ENCODE assay signal across 15 cellular contexts in genomic region chr16:12500771-12501170, GRCh38.
DNase-seq lines count a peak whose midpoint lies in the region; ATAC-seq, FAIRE-seq and TF ChIP-seq lines count a peak whose summit lies in the region.
"Had no signal": no experiment of that assay in that cellular context is flagged by ENCODE, and none has a peak within 500 bp of the region (broad histone marks: within the 10 kb centered on the region; RNA-seq: fewer than 3 reads in every experiment).

No MANE protein-coding gene starts in this region.

- DNase-seq in activated naive CD8-positive, alpha-beta T cell treated with anti-CD3 and anti-CD28 coated beads, Interleukin-2, amount 10 ng/mL, durations not matched to agents 7 days and 5 days = no peak
- DNase-seq in activated naive CD8-positive, alpha-beta T cell treated with anti-CD3 and anti-CD28 coated beads for 36 hours = no peak
- peak; percentile 19 for DNase-seq in NCI-H2029 treated with DMSO at 0.1 percent for 48 hours (lab: John Stamatoyannopoulos, UW)
- DNase-seq in colonic mucosa = peak; percentile 75
- DNase-seq in small intestine = peak; percentile 95
- DNase-seq in GM23338 (ENCODE audit: low spot score) = no peak
- no peak for DNase-seq in GF-D8 (lab: John Stamatoyannopoulos, UW)
- DNase-seq in H54 (ENCODE audit: insufficient read length, low spot score) = no peak
- DNase-seq: effector CD8-positive, alpha-beta T cell; Kasumi-1; left cardiac atrium; NCI-H526; occipital lobe; stimulated activated naive CD4-positive, alpha-beta T cell treated with Interleukin-2 at 50 U/mL for 16 hours had no signal

- no peak overlapping the region for H2AFZ ChIP-seq in GM23338

- POLR2A ChIA-PET in activated naive CD8-positive, alpha-beta T cell treated with anti-CD3 and anti-CD28 coated beads, Interleukin-2, amount 10 ng/mL, durations not matched to agents 7 days and 5 days (lab: Charles Lee) = interaction anchor here (0.6 kb wide), 1 partner anchor 33 kb away, joined by 3 read pairs; no protein-coding TSS in a partner anchor

- H3K9me3 Mint-ChIP-seq in activated naive CD8-positive, alpha-beta T cell treated with anti-CD3 and anti-CD28 coated beads, Interleukin-2, amount 10 ng/mL, durations not matched to agents 7 days and 5 days = no peaks in the 10 kb centered on the region
- H3K9me3 Mint-ChIP-seq in activated naive CD8-positive, alpha-beta T cell treated with anti-CD3 and anti-CD28 coated beads for 36 hours = no peaks in the 10 kb centered on the region
- H3K9me3 Mint-ChIP-seq in GM23338 = no peaks in the 10 kb centered on the region

- ATAC-seq in activated naive CD8-positive, alpha-beta T cell treated with anti-CD3 and anti-CD28 coated beads, Interleukin-2, amount 10 ng/mL, durations not matched to agents 7 days and 5 days (ENCODE audit: low read depth) = no peak
- no peak for ATAC-seq in GM23338

- H3K27ac Mint-ChIP-seq in activated naive CD8-positive, alpha-beta T cell treated with anti-CD3 and anti-CD28 coated beads, Interleukin-2, amount 10 ng/mL, durations not matched to agents 7 days and 5 days = peak overlapping the region; percentile 22
- H3K27ac Mint-ChIP-seq in activated naive CD8-positive, alpha-beta T cell treated with anti-CD3 and anti-CD28 coated beads for 36 hours = no peak overlapping the region
- no peak overlapping the region for H3K27ac Mint-ChIP-seq in GM23338
- H3K27ac Mint-ChIP-seq: B cell had no signal

- TF ChIP-seq CTCF in colonic mucosa (IDR thresholded peaks at IDR 0.05) (no peak), GM23338 (conservative IDR thresholded peaks at IDR 0.05; ENCODE audit: low read depth in 2 of 2) (no peak)

- H3K4me2 ChIP-seq in GM23338 = no peak overlapping the region

- no peak overlapping the region for H3K9ac ChIP-seq in colonic mucosa (ENCODE audit: low read depth in 2 of 2, low read length in 2 of 2)

- no peaks in the 10 kb centered on the region for H3F3A ChIP-seq in GM23338 (replicated peaks; ENCODE audit: low read depth)

- H3K9me3 ChIP-seq in colonic mucosa (no peaks in the 10 kb centered on the region), small intestine (ENCODE audit: control insufficient read depth, low read depth) (no peaks in the 10 kb centered on the region)

- H3K4me3 ChIP-seq in colonic mucosa (no peak overlapping the region), small intestine (ENCODE audit: low read depth in 1 of 2, low read length in 2 of 2) (no peak overlapping the region), GM23338 (no peak overlapping the region)

- H3K79me2 ChIP-seq in GM23338 (replicated peaks; ENCODE audit: insufficient read depth) = no peaks in the 10 kb centered on the region

- WGBS in small intestine, 3 donors = 9 to 59% (median 43%) methylated on average over 3 of the region's 3 CpGs

- H3K27me3 Mint-ChIP-seq in activated naive CD8-positive, alpha-beta T cell treated with anti-CD3 and anti-CD28 coated beads, Interleukin-2, amount 10 ng/mL, durations not matched to agents 7 days and 5 days = no peaks in the 10 kb centered on the region
- H3K27me3 Mint-ChIP-seq in activated naive CD8-positive, alpha-beta T cell treated with anti-CD3 and anti-CD28 coated beads for 36 hours = no peaks in the 10 kb centered on the region
- H3K27me3 Mint-ChIP-seq in GM23338 (ENCODE audit: insufficient read depth, low read depth, poor library complexity) = peaks cover 4% of the 10 kb centered on the region
- H3K27me3 Mint-ChIP-seq: B cell had no signal

- H3K27ac ChIP-seq in colonic mucosa (peak overlapping the region; percentile 25), small intestine (ENCODE audit: low read depth in 1 of 2, low read length in 1 of 2) (peak overlapping the region; percentile 78 to 87), GM23338 (ENCODE audit: low read depth) (no peak overlapping the region)

- no peaks in the 10 kb centered on the region for H3K9me2 ChIP-seq in GM23338 (ENCODE audit: insufficient read depth)

- no peaks in the 10 kb centered on the region for H3K36me3 ChIP-seq in colonic mucosa
- H3K36me3 ChIP-seq in small intestine (ENCODE audit: control insufficient read depth in 2 of 2, insufficient read depth in 2 of 2, low read length in 2 of 2) = no peaks in the 10 kb centered on the region
- no peaks in the 10 kb centered on the region for H3K36me3 ChIP-seq in GM23338 (ENCODE audit: insufficient read depth)

- FAIRE-seq in small intestine (lab: Jason Lieb, UNC) (no peak), H54 (lab: Jason Lieb, UNC) (no peak)

- intact Hi-C loops in colonic mucosa (cut with DNase I) = no loop called here

- no peak overlapping the region for H3K4me3 Mint-ChIP-seq in activated naive CD8-positive, alpha-beta T cell treated with anti-CD3 and anti-CD28 coated beads, Interleukin-2, amount 10 ng/mL, durations not matched to agents 7 days and 5 days
- H3K4me3 Mint-ChIP-seq in activated naive CD8-positive, alpha-beta T cell treated with anti-CD3 and anti-CD28 coated beads for 36 hours = no peak overlapping the region
- H3K4me3 Mint-ChIP-seq in GM23338 = no peak overlapping the region
- H3K4me3 Mint-ChIP-seq: B cell had no signal

- TF ChIP-seq POLR2A in H54 (IDR thresholded peaks at IDR 0.05; ENCODE audit: low read depth, low read length) = no peak

- no peaks in the 10 kb centered on the region for H4K20me1 ChIP-seq in GM23338 (replicated peaks; ENCODE audit: insufficient read depth)

- H3K27me3 ChIP-seq in colonic mucosa (no peaks in the 10 kb centered on the region), small intestine (ENCODE audit: control insufficient read depth in 2 of 2, insufficient read depth in 2 of 2, low read length in 2 of 2) (no peaks in the 10 kb centered on the region), GM23338 (ENCODE audit: insufficient read depth) (no peaks in the 10 kb centered on the region)

- no peaks in the 10 kb centered on the region for H3K36me3 Mint-ChIP-seq in activated naive CD8-positive, alpha-beta T cell treated with anti-CD3 and anti-CD28 coated beads, Interleukin-2, amount 10 ng/mL, durations not matched to agents 7 days and 5 days
- no peaks in the 10 kb centered on the region for H3K36me3 Mint-ChIP-seq in activated naive CD8-positive, alpha-beta T cell treated with anti-CD3 and anti-CD28 coated beads for 36 hours
- no peaks in the 10 kb centered on the region for H3K36me3 Mint-ChIP-seq in GM23338 (ENCODE audit: low read depth)

- H3K4me1 Mint-ChIP-seq in activated naive CD8-positive, alpha-beta T cell treated with anti-CD3 and anti-CD28 coated beads, Interleukin-2, amount 10 ng/mL, durations not matched to agents 7 days and 5 days = peaks cover 3% of the 10 kb centered on the region
- H3K4me1 Mint-ChIP-seq in activated naive CD8-positive, alpha-beta T cell treated with anti-CD3 and anti-CD28 coated beads for 36 hours = peaks cover 3% of the 10 kb centered on the region
- peaks cover 7% of the 10 kb centered on the region; the same call in 1 of the 3 replicates for H3K4me1 Mint-ChIP-seq in GM23338

- H3K4me1 ChIP-seq in colonic mucosa = no peaks in the 10 kb centered on the region
- peaks cover 4 to 5% of the 10 kb centered on the region in 2 donors for H3K4me1 ChIP-seq in small intestine (ENCODE audit: control insufficient read depth in 2 of 2, insufficient read depth in 1 of 2, low read depth in 1 of 2, low read length in 1 of 2)
- no peaks in the 10 kb centered on the region for H3K4me1 ChIP-seq in GM23338 (ENCODE audit: insufficient read depth)

TF ChIP-seq in GM23338, 12 proteins besides CTCF, POLR2A, EP300 and RAD21 (continues in another document):
- TF ChIP-seq STAT1 (IDR thresholded peaks at IDR 0.05; ENCODE audit: unreplicated experiment) = no peak
- no peak for TF ChIP-seq CREB1 (CRISPR knock-in tag; IDR thresholded peaks at IDR 0.05; ENCODE audit: low read depth)

Comparison
In these comparisons a context has a peak if more than half of its experiments do, and no peak if none do; other contexts are left out.
1. DNase-seq: peak in NCI-H2029 treated with DMSO at 0.1 percent for 48 hours (single experiment), colonic mucosa (single experiment) and small intestine (single experiment); none in activated naive CD8-positive, alpha-beta T cell treated with anti-CD3 and anti-CD28 coated beads, Interleukin-2, amount 10 ng/mL, durations not matched to agents 7 days and 5 days (single experiment), activated naive CD8-positive, alpha-beta T cell treated with anti-CD3 and anti-CD28 coated beads for 36 hours (single experiment), GM23338 (single experiment), GF-D8 (single experiment) and H54 (single experiment).